In the genomic region with DNA sequence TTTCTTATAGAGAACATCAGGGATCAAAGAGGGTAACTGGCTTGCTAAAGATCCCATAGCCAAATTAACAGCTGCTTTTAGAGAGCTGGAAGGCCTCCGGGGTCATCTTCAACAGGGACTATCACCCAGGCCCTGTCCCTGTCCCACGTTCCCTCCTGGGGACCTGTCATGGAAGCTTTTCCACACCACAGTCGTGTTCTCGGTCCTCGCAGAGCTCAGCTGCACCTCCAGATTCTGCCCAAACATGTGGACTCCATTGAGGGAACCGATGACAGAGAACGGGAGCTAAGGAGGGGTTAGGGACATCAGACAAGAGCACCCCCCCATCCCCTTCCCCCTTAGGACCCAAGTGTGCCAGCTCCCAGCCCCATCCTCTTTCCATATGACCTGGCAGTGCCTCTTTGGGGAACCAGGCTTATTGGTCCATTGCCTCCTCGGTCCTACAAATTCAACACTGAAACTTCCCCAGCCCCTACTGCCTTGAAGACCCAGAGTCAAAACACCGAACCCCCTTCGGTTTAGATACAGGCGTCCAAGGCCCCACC, we compare ENCODE assay signal across 8 cellular contexts. TPM values are rescaled to one million over a fixed set of nuclear protein-coding genes. Genes with fewer than 3 reads are reported as not detected.
DNase-seq lines count a peak whose midpoint lies in the region; ATAC-seq and TF ChIP-seq lines count a peak whose summit lies in the region.

No MANE protein-coding gene starts in this region.

- H2AFZ ChIP-seq in DND-41 (ENCODE audit: low read depth, low read length), result peak overlapping the region; percentile 82
- peak overlapping the region; percentile 95 for H2AFZ ChIP-seq in parathyroid adenoma

- H3K79me2 ChIP-seq in DND-41 (ENCODE audit: insufficient read depth, low read length), result peaks cover 12% of the 10 kb centered on the region
- H3K79me2 ChIP-seq in parathyroid adenoma, result no peaks in the 10 kb centered on the region

- no peaks in the 10 kb centered on the region for H4K20me1 ChIP-seq in DND-41 (ENCODE audit: insufficient read depth, low read length)

- H3K36me3 ChIP-seq in DND-41 (ENCODE audit: insufficient read depth, low read length) (peaks cover 21% of the 10 kb centered on the region), RWPE2 (ENCODE audit: low read depth) (no peaks in the 10 kb centered on the region; the same call in 1 of the 2 replicates), esophagus (ENCODE audit: control insufficient read depth in 2 of 2, insufficient read depth in 2 of 2, low read length in 1 of 2) (no peaks in the 10 kb centered on the region), parathyroid adenoma (ENCODE audit: control insufficient read depth, insufficient read depth, low read length) (no peaks in the 10 kb centered on the region)

- H3K9me3 ChIP-seq in DND-41 (ENCODE audit: insufficient read depth, low read length, severe bottlenecking) (no peaks in the 10 kb centered on the region), RWPE2 (ENCODE audit: severe bottlenecking) (no peaks in the 10 kb centered on the region), esophagus (ENCODE audit: control insufficient read depth in 2 of 2, insufficient read depth in 1 of 2, low read depth in 1 of 2, low read length in 1 of 2) (no peaks in the 10 kb centered on the region), parathyroid adenoma (ENCODE audit: control insufficient read depth, low read length) (no peaks in the 10 kb centered on the region)

- no peak for DNase-seq in DND-41
- DNase-seq in RWPE2 (ENCODE audit: low spot score), result no peak
- DNase-seq in SW480 (ENCODE audit: low spot score), result no peak
- DNase-seq in NCI-H1417 treated with DMSO at 0.1 percent for 48 hours (lab: John Stamatoyannopoulos, UW), result no peak
- no peak for DNase-seq in erythroblast (lab: John Stamatoyannopoulos, UW)

- H3K9ac ChIP-seq in DND-41 (ENCODE audit: low read depth, low read length) (peak overlapping the region; percentile 69), parathyroid adenoma (peak overlapping the region; percentile 77)

- WGBS in esophagus, 2 donors, result 45 to 47% methylated on average over 11 of the region's 11 CpGs

- H3K27ac ChIP-seq in DND-41 (ENCODE audit: low read length), result peak overlapping the region; percentile 89
- H3K27ac ChIP-seq in RWPE2 (ENCODE audit: poor library complexity, severe bottlenecking), result peak overlapping the region; percentile 30
- peak overlapping the region; percentile 52 to 87 for H3K27ac ChIP-seq in esophagus (ENCODE audit: low read depth in 2 of 2, low read length in 1 of 2)
- peak overlapping the region; percentile 96 for H3K27ac ChIP-seq in parathyroid adenoma

- TF ChIP-seq CTCF in DND-41 (IDR thresholded peaks at IDR 0.05; ENCODE audit: borderline replicate concordance, extremely low read depth, low read length, poor library complexity, severe bottlenecking) (no peak), RWPE2 (IDR thresholded peaks at IDR 0.05; ENCODE audit: poor library complexity, severe bottlenecking) (no peak), parathyroid adenoma (IDR thresholded peaks at IDR 0.05) (no peak)

- ATAC-seq in DND-41 (ENCODE audit: insufficient read depth, low read depth) (no peak), RWPE2 (ENCODE audit: low read depth) (no peak), GM19324 (IDR thresholded peaks at IDR 0.05; ENCODE audit: low FRiP score, unreplicated experiment) (no peak)

- H3K4me1 ChIP-seq in DND-41 (ENCODE audit: insufficient read depth, low read length) (peaks cover 33% of the 10 kb centered on the region), RWPE2 (ENCODE audit: insufficient read depth, poor library complexity, severe bottlenecking) (peaks cover 4% of the 10 kb centered on the region), esophagus (ENCODE audit: control insufficient read depth in 2 of 2, insufficient read depth in 2 of 2, low read length in 1 of 2) (peaks cover 4 to 12% of the 10 kb centered on the region in 2 donors), parathyroid adenoma (peaks cover 10% of the 10 kb centered on the region)

- H3K4me2 ChIP-seq in DND-41 (ENCODE audit: insufficient read depth, low read length), result peak overlapping the region; percentile 70
- peak overlapping the region; percentile 95 for H3K4me2 ChIP-seq in parathyroid adenoma (ENCODE audit: low read length)

- H3K27me3 ChIP-seq in DND-41 (ENCODE audit: insufficient read depth, low read length, poor library complexity) (no peaks in the 10 kb centered on the region), RWPE2 (ENCODE audit: insufficient read depth, poor library complexity, severe bottlenecking) (no peaks in the 10 kb centered on the region), esophagus (ENCODE audit: control insufficient read depth in 1 of 2, insufficient read depth in 2 of 2, low read length in 2 of 2) (no peaks in the 10 kb centered on the region), parathyroid adenoma (ENCODE audit: control insufficient read depth, insufficient read depth, low read length) (no peaks in the 10 kb centered on the region)

- no peak for TF ChIP-seq POLR2A in erythroblast (IDR thresholded peaks at IDR 0.05; ENCODE audit: low read length)

- peak overlapping the region; percentile 34 to 68 for H3K4me3 ChIP-seq in DND-41 (ENCODE audit: low read depth in 1 of 2, low read length in 2 of 2)
- peak overlapping the region; percentile 58 for H3K4me3 ChIP-seq in RWPE2 (ENCODE audit: severe bottlenecking)
- H3K4me3 ChIP-seq in esophagus (ENCODE audit: low read depth in 1 of 2, low read length in 2 of 2), result peak overlapping the region; percentile 63 to 64
- H3K4me3 ChIP-seq in parathyroid adenoma (ENCODE audit: low read depth, low read length), result peak overlapping the region; percentile 94

RNA-seq across cellular contexts. Expression of gene FUZ, which starts 0.6 kb away (rescaled TPM):
- 10 to 100 TPM; 11.3 to 12.1 TPM for polyA plus RNA-seq in esophagus

RNA-seq across cellular contexts. Expression of gene MED25, which starts 5.6 kb away (rescaled TPM):
- 10 to 100 TPM; 27.7 to 54.9 TPM for polyA plus RNA-seq in esophagus

RNA-seq across cellular contexts. Expression of gene PTOV1, which starts 38.4 kb away (rescaled TPM):
- 10 to 100 TPM; 59.1 to 92.8 TPM for polyA plus RNA-seq in esophagus

RNA-seq across cellular contexts. Expression of gene AP2A1, which starts 45.7 kb away (rescaled TPM):
- 10 to 100 TPM; 37.4 to 40.7 TPM for polyA plus RNA-seq in esophagus

RNA-seq across cellular contexts. Expression of gene TSKS, which starts 49.4 kb away (rescaled TPM):
- under 1 TPM; 0.06 to 0.55 TPM for polyA plus RNA-seq in esophagus

Comparison
In these comparisons a context has a peak if more than half of its experiments do, and no peak if none do; other contexts are left out.
1. H3K27ac ChIP-seq: peak in every context shown above with its lines; median percentile 96 in parathyroid adenoma; 89 in DND-41; 70 in esophagus; 30 in RWPE2.